In the genomic region with DNA sequence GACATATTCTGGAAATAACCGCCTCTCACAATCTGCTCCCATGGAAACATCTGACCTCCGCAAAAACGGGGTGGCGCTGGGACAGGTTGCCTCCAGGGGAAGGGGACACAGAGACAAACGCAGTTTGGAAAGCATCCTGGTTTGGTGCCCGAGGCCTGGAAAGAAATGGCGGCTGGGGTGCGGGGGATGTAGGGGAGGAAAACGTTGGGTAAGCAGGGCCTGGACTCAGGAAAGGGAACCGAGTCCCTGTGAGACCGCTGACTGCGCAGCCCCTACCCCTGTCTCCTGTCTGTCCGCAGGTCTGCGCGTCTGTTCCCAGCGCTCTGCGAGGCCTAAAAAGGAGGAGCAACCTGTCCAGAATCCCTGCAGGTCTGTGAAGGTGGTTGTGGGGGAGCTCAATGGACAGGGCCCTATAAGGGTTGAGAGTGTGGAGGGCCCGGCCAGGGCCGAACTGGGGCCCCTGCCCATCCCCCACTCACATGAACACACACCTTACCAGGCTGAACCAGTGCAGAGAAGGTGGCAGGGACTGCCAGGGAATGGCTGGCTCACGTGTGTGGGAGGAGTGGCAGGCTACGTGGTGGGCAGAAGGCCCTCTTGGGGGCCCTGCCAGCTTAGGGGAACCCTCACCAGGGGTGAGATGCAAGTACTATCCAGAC, we compare ENCODE assay signal across 8 cellular contexts. TPM values are rescaled to one million over a fixed set of nuclear protein-coding genes. Genes with fewer than 3 reads are reported as not detected.
DNase-seq lines count a peak whose midpoint lies in the region; ATAC-seq, FAIRE-seq and TF ChIP-seq lines count a peak whose summit lies in the region.

No MANE protein-coding gene starts in this region.

- H3K36me3 ChIP-seq in HUES64 (ENCODE audit: insufficient read depth, low read length) (no peaks in the 10 kb centered on the region), uterus (no peaks in the 10 kb centered on the region)

- no peaks in the 10 kb centered on the region for H3K9me3 Mint-ChIP-seq in memory B cell

- H3K27ac Mint-ChIP-seq in memory B cell, result peak overlapping the region; percentile 87

- peak overlapping the region; percentile 81 for H3K4me3 Mint-ChIP-seq in memory B cell

- peaks cover 9% of the 10 kb centered on the region for H3K4me1 Mint-ChIP-seq in memory B cell

- DNase-seq in A549 (ENCODE audit: low read depth in 1 of 2, low spot score in 1 of 2) (no peak), cerebellar cortex (ENCODE audit: low spot score) (peak; percentile 25), memory B cell (ENCODE audit: low spot score in 2 of 2) (no peak), uterus (peak in 1 of 2 donors; percentile 27), T1000 (lab: John Stamatoyannopoulos, UW) (no peak)
- no peak for DNase-seq in stimulated activated CD4-positive, alpha-beta T cell treated with anti-CD3 and anti-CD28 coated beads, Interleukin-2, amount 100 ng/mL, for 48 hours

- peak overlapping the region; percentile 75 for H3K9ac ChIP-seq in HUES64 (ENCODE audit: low read depth, low read length)

- peaks cover 2% of the 10 kb centered on the region for H3K36me3 Mint-ChIP-seq in memory B cell

- TF ChIP-seq CTCF in A549 (IDR thresholded peaks at IDR 0.05), result no peak
- TF ChIP-seq CTCF in uterus (IDR thresholded peaks at IDR 0.05), result no peak

- H3K27me3 ChIP-seq in HUES64 (ENCODE audit: insufficient read depth, low read length) (peaks cover 9% of the 10 kb centered on the region; the same call in 1 of the 2 replicates), uterus (no peaks in the 10 kb centered on the region)

- H3K9me3 ChIP-seq in A549, result no peaks in the 10 kb centered on the region
- no peaks in the 10 kb centered on the region for H3K9me3 ChIP-seq in HUES64 (ENCODE audit: insufficient read depth, low read depth, low read length)
- H3K9me3 ChIP-seq in uterus, result no peaks in the 10 kb centered on the region

- 76% methylated on average over 19 of the region's 21 CpGs for WGBS in A549 (ENCODE audit: missing lambda C conversion rate)
- 9% methylated on average over 19 of the region's 21 CpGs for WGBS in HUES64

- intact Hi-C loops in uterus (cut with DNase I; ENCODE audit: low total_unique reads), result no loop called here

- no peak for FAIRE-seq in A549 (lab: Jason Lieb, UNC)

- peak; percentile 11 to 22; a peak in 4 of 6 replicates for ATAC-seq in A549
- ATAC-seq in GM18909 (IDR thresholded peaks at IDR 0.05; ENCODE audit: poor library complexity, unreplicated experiment), result peak; percentile 29
- peak; percentile 10 for ATAC-seq in memory B cell (ENCODE audit: low read depth)

- POLR2A ChIA-PET in A549 (lab: Yijun Ruan, JAX), result interaction anchor here (1.0 kb wide), 1 partner anchor 22 kb away, joined by 5 read pairs; no protein-coding TSS in a partner anchor

- H3K27ac ChIP-seq in A549 (peak overlapping the region; percentile 80 to 89), HUES64 (ENCODE audit: low read depth, low read length) (no peak overlapping the region), uterus (peak overlapping the region; percentile 94 to 97)

- H3K4me2 ChIP-seq in A549, result peak overlapping the region; percentile 90

- 0 out of 3 replicates have a peak, but pooled peaks cover 4% of the 10 kb centered on the region for H3K4me1 ChIP-seq in A549
- H3K4me1 ChIP-seq in HUES64 (ENCODE audit: insufficient read depth, low read length), result no peaks in the 10 kb centered on the region
- no peaks in the 10 kb centered on the region for H3K4me1 ChIP-seq in uterus

- TF ChIP-seq POLR2A in A549 (IDR thresholded peaks at IDR 0.05; ENCODE audit: low read length) (no peak), uterus (IDR thresholded peaks at IDR 0.05) (no peak)

- H3K4me3 ChIP-seq in A549 (peak overlapping the region; percentile 88), HUES64 (ENCODE audit: low read length) (peak overlapping the region; percentile 78), uterus (peak overlapping the region; percentile 49 to 72)

- TF ChIP-seq RAD21 in A549 (conservative IDR thresholded peaks at IDR 0.05 in 1 of 2, IDR thresholded peaks at IDR 0.05 in 1 of 2), result no peak

- CTCF ChIA-PET in A549 (lab: Yijun Ruan, JAX), result no interaction called here

- TF ChIP-seq EP300 in A549 (IDR thresholded peaks at IDR 0.05), result no peak

- no peaks in the 10 kb centered on the region for H3K27me3 Mint-ChIP-seq in memory B cell

TF ChIP-seq in A549, 52 proteins besides CTCF, POLR2A, EP300 and RAD21:
- TF ChIP-seq CHD2 (IDR thresholded peaks at IDR 0.05; ENCODE audit: low read length, partially characterized antibody), result no peak
- 0 out of 2 replicates have a peak, but pooled peaks have one; percentile 7 for TF ChIP-seq PHF8 (IDR thresholded peaks at IDR 0.05; ENCODE audit: borderline replicate concordance, low read depth)

RNA-seq across cellular contexts. Expression of gene TCEAL3, which starts 0.7 kb away (rescaled TPM):
- 3.6 and 6.6 TPM in 2 replicates for polyA plus RNA-seq in A549 (2011; rRNA removed)
- polyA plus RNA-seq in A549 (2012; cell fraction: cytosol; rRNA removed), result 2.6 and 3.7 TPM in 2 replicates
- 0.48 and 1.2 TPM in 2 replicates for polyA plus RNA-seq in A549 (2012; cell fraction: nucleus; rRNA removed)
- polyA plus RNA-seq in A549 (2017; fragmentation: RNase III; extraction: RNeasy Plus Mini Kit Qiagen cat#74134 plus additional on column Dnase treatment), result 18.8 to 24.0 TPM (median 23.9 TPM) in 3 replicates
- polyA minus RNA-seq in A549 (2011; rRNA and poly(A)+ RNA removed), result 0.68 and 0.95 TPM in 2 replicates
- 9.4 TPM for polyA plus RNA-seq in HUES64 (2013, experiment 1 of 2)
- 10.6 TPM for polyA plus RNA-seq in HUES64 (2013, experiment 2 of 2)
- 100 to 1,000 TPM in 1 of 4 donors, 10 to 100 TPM in 3; 13.8 to 120 (median 66.1) TPM for total RNA-seq in uterus

RNA-seq across cellular contexts. Expression of gene TCEAL1, which starts 20.3 kb away (rescaled TPM):
- 29.7 and 40.7 TPM in 2 replicates for polyA plus RNA-seq in A549 (2011; rRNA removed)
- 18.1 and 18.9 TPM in 2 replicates for polyA plus RNA-seq in A549 (2012; cell fraction: cytosol; rRNA removed)
- polyA plus RNA-seq in A549 (2012; cell fraction: nucleus; rRNA removed), result 11.1 and 16.2 TPM in 2 replicates
- 35.1 to 42.1 TPM (median 40.5 TPM) in 3 replicates for polyA plus RNA-seq in A549 (2017; fragmentation: RNase III; extraction: RNeasy Plus Mini Kit Qiagen cat#74134 plus additional on column Dnase treatment)
- 2.9 and 3.1 TPM in 2 replicates for polyA minus RNA-seq in A549 (2011; rRNA and poly(A)+ RNA removed)
- 4.8 TPM for polyA plus RNA-seq in HUES64 (2013, experiment 1 of 2)
- polyA plus RNA-seq in HUES64 (2013, experiment 2 of 2), result 4.8 TPM
- 100 to 1,000 TPM in 3 of 4 donors, 10 to 100 TPM in 1; 70.0 to 362 (median 176) TPM for total RNA-seq in uterus

RNA-seq across cellular contexts. Expression of gene TCEAL4, which starts 23.1 kb away (rescaled TPM):
- polyA plus RNA-seq in A549 (2011; rRNA removed) (35.2 and 57.2 TPM in 2 replicates), A549 (2017; fragmentation: RNase III; extraction: RNeasy Plus Mini Kit Qiagen cat#74134 plus additional on column Dnase treatment) (173 to 195 TPM (median 192 TPM) in 3 replicates)
- 18.8 and 23.9 TPM in 2 replicates for polyA plus RNA-seq in A549 (2012; cell fraction: cytosol; rRNA removed)
- polyA plus RNA-seq in A549 (2012; cell fraction: nucleus; rRNA removed), result 6.9 and 9.6 TPM in 2 replicates
- polyA minus RNA-seq in A549 (2011; rRNA and poly(A)+ RNA removed), result 9.0 and 9.8 TPM in 2 replicates
- 44.9 TPM for polyA plus RNA-seq in HUES64 (2013, experiment 1 of 2)
- 56.2 TPM for polyA plus RNA-seq in HUES64 (2013, experiment 2 of 2)
- total RNA-seq in uterus, result 100 to 1,000 TPM in 3 of 4 donors, 10 to 100 TPM in 1; 79.8 to 380 (median 308) TPM
